In the genomic region with DNA sequence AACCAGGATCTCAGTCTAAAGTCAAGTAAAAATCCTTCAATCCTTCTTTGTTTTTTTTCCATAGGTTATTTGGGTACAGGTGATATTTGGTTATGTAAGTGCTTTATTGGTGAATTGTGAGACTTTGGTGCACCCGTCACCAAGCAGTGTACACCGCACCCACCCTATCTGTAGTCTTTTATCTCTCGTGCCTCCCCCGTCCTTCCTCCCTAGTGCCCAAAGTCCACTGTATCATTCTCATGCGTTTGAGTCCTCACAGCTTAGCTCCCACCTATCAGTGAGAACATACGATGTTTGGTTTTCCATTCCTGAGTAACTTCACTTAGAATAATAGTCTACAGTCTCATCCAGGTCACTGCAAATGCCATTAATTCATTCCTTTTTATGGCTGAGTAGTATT, we compare ENCODE assay signal across 1 cellular context.
TF ChIP-seq lines count a peak whose summit lies in the region.

No MANE protein-coding gene starts in this region.

TF ChIP-seq in HepG2, 621 proteins besides CTCF, POLR2A, EP300 and RAD21 (continued from another document):
- TF ChIP-seq, protein P1, sequence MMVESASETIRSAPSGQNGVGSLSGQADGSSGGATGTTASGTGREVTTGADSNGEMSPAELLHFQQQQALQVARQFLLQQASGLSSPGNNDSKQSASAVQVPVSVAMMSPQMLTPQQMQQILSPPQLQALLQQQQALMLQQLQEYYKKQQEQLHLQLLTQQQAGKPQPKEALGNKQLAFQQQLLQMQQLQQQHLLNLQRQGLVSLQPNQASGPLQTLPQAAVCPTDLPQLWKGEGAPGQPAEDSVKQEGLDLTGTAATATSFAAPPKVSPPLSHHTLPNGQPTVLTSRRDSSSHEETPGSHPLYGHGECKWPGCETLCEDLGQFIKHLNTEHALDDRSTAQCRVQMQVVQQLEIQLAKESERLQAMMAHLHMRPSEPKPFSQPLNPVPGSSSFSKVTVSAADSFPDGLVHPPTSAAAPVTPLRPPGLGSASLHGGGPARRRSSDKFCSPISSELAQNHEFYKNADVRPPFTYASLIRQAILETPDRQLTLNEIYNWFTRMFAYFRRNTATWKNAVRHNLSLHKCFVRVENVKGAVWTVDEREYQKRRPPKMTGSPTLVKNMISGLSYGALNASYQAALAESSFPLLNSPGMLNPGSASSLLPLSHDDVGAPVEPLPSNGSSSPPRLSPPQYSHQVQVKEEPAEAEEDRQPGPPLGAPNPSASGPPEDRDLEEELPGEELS (CRISPR knock-in tag; IDR thresholded peaks at IDR 0.05) = 0 out of 2 replicates have a peak, but pooled peaks have one; percentile 28
- TF ChIP-seq NFIC (IDR thresholded peaks at IDR 0.05; ENCODE audit: low read length) (no peak), TCF7 (IDR thresholded peaks at IDR 0.05; ENCODE audit: low read depth) (peak; percentile 52; the same call in 1 of the 2 replicates), MAFF (IDR thresholded peaks at IDR 0.05; ENCODE audit: low read depth, low read length) (no peak), IKZF1 (IDR thresholded peaks at IDR 0.05) (no peak), RNF2 (conservative IDR thresholded peaks at IDR 0.05; ENCODE audit: low read depth) (no peak), ELF4 (CRISPR knock-in tag; IDR thresholded peaks at IDR 0.05; ENCODE audit: borderline replicate concordance) (no peak), SOX5 (CRISPR knock-in tag; IDR thresholded peaks at IDR 0.05; ENCODE audit: borderline replicate concordance) (peak; percentile 17; the same call in 1 of the 2 replicates), ZNF296 (CRISPR knock-in tag; conservative IDR thresholded peaks at IDR 0.05) (no peak)
- TF ChIP-seq, protein P2, sequence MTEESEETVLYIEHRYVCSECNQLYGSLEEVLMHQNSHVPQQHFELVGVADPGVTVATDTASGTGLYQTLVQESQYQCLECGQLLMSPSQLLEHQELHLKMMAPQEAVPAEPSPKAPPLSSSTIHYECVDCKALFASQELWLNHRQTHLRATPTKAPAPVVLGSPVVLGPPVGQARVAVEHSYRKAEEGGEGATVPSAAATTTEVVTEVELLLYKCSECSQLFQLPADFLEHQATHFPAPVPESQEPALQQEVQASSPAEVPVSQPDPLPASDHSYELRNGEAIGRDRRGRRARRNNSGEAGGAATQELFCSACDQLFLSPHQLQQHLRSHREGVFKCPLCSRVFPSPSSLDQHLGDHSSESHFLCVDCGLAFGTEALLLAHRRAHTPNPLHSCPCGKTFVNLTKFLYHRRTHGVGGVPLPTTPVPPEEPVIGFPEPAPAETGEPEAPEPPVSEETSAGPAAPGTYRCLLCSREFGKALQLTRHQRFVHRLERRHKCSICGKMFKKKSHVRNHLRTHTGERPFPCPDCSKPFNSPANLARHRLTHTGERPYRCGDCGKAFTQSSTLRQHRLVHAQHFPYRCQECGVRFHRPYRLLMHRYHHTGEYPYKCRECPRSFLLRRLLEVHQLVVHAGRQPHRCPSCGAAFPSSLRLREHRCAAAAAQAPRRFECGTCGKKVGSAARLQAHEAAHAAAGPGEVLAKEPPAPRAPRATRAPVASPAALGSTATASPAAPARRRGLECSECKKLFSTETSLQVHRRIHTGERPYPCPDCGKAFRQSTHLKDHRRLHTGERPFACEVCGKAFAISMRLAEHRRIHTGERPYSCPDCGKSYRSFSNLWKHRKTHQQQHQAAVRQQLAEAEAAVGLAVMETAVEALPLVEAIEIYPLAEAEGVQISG (CRISPR knock-in tag; IDR thresholded peaks at IDR 0.05) = no peak
- TF ChIP-seq, protein P3, sequence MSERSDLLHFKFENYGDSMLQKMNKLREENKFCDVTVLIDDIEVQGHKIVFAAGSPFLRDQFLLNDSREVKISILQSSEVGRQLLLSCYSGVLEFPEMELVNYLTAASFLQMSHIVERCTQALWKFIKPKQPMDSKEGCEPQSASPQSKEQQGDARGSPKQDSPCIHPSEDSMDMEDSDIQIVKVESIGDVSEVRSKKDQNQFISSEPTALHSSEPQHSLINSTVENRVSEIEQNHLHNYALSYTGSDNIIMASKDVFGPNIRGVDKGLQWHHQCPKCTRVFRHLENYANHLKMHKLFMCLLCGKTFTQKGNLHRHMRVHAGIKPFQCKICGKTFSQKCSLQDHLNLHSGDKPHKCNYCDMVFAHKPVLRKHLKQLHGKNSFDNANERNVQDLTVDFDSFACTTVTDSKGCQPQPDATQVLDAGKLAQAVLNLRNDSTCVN (CRISPR knock-in tag; IDR thresholded peaks at IDR 0.05; ENCODE audit: borderline replicate concordance) = no peak
TF ChIP-seq in HepG2: peak in this region for 23.
